In the genomic region with DNA sequence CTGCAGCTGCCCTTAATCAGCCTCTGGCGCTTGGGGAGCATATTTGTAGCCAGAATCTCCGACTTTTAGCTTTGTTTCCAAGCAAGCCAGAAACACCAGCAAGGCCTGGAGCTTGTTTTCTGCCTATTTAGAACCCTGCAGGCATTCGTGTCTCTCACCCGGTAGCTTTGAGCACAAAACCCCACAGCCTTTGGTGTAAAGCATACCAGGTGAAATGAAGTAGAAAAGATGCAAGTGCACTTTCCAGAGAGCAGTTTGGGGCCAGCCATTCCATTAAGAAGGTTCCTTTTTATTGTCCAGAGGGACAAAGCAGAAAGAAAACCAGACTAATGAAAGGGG, we compare ENCODE assay signal across 1 cellular context.
TF ChIP-seq lines count a peak whose summit lies in the region.

No MANE protein-coding gene starts in this region.

TF ChIP-seq in HepG2, 621 proteins besides CTCF, POLR2A, EP300 and RAD21 (continues in another document):
- TF ChIP-seq ZNF839 (CRISPR knock-in tag; IDR thresholded peaks at IDR 0.05; ENCODE audit: borderline replicate concordance) (no peak), CBX2 (IDR thresholded peaks at IDR 0.05; ENCODE audit: low read depth, low read length) (no peak), CBX2 (CRISPR knock-in tag; IDR thresholded peaks at IDR 0.05; ENCODE audit: low read depth) (no peak), HNF4G (IDR thresholded peaks at IDR 0.05; ENCODE audit: borderline replicate concordance, low read depth, low read length) (no peak), HNF4G (CRISPR knock-in tag; IDR thresholded peaks at IDR 0.05; ENCODE audit: borderline replicate concordance, low read depth) (0 out of 2 replicates have a peak, but pooled peaks have one; percentile 11), ARID2 (CRISPR knock-in tag; IDR thresholded peaks at IDR 0.05; ENCODE audit: borderline replicate concordance) (peak; percentile 59; the same call in 1 of the 2 replicates), SYNCRIP (IDR thresholded peaks at IDR 0.05; ENCODE audit: insufficient read depth, low read depth, low read length) (no peak), THYN1 (CRISPR knock-in tag; IDR thresholded peaks at IDR 0.05; ENCODE audit: borderline replicate concordance, low read depth) (peak; percentile 63; the same call in 1 of the 2 replicates), ZNF569 (CRISPR knock-in tag; IDR thresholded peaks at IDR 0.05; ENCODE audit: borderline replicate concordance) (no peak), SP140L (CRISPR knock-in tag; IDR thresholded peaks at IDR 0.05; ENCODE audit: borderline replicate concordance) (no peak), BORCS8-MEF2B (CRISPR knock-in tag; IDR thresholded peaks at IDR 0.05) (peak; percentile 10; the same call in 1 of the 2 replicates), SMYD3 (CRISPR knock-in tag; IDR thresholded peaks at IDR 0.05) (0 out of 2 replicates have a peak, but pooled peaks have one; percentile 55), ZNF20 (CRISPR knock-in tag; IDR thresholded peaks at IDR 0.05) (no peak), JARID2 (CRISPR knock-in tag; IDR thresholded peaks at IDR 0.05; ENCODE audit: insufficient replicate concordance) (no peak), ZNF570 (CRISPR knock-in tag; IDR thresholded peaks at IDR 0.05; ENCODE audit: borderline replicate concordance) (no peak), SCMH1 (CRISPR knock-in tag; IDR thresholded peaks at IDR 0.05; ENCODE audit: borderline replicate concordance) (no peak), SOX6 (IDR thresholded peaks at IDR 0.05) (no peak), SOX6 (CRISPR knock-in tag; IDR thresholded peaks at IDR 0.05) (0 out of 2 replicates have a peak, but pooled peaks have one; percentile 7), NFRKB (IDR thresholded peaks at IDR 0.05) (no peak), ZNF260 (CRISPR knock-in tag; IDR thresholded peaks at IDR 0.05; ENCODE audit: borderline replicate concordance, low read depth) (0 out of 2 replicates have a peak, but pooled peaks have one; percentile 9), SRSF4 (IDR thresholded peaks at IDR 0.05; ENCODE audit: low read depth, low read length, poor library complexity, severe bottlenecking) (no peak), ZC3H13 (CRISPR knock-in tag; IDR thresholded peaks at IDR 0.05) (no peak), NR2C2 (CRISPR knock-in tag; IDR thresholded peaks at IDR 0.05; ENCODE audit: borderline replicate concordance) (no peak), U2AF1 (optimal IDR thresholded peaks at IDR 0.05; ENCODE audit: low read depth, low read length) (no peak), ZNF816 (CRISPR knock-in tag; IDR thresholded peaks at IDR 0.05; ENCODE audit: borderline replicate concordance) (0 out of 2 replicates have a peak, but pooled peaks have one; percentile 45), ZNF34 (CRISPR knock-in tag; IDR thresholded peaks at IDR 0.05; ENCODE audit: borderline replicate concordance) (no peak), ZNF337 (CRISPR knock-in tag; IDR thresholded peaks at IDR 0.05; ENCODE audit: borderline replicate concordance, low read depth) (0 out of 2 replicates have a peak, but pooled peaks have one; percentile 10), ZNF614 (CRISPR knock-in tag; IDR thresholded peaks at IDR 0.05; ENCODE audit: borderline replicate concordance) (no peak), RARG (CRISPR knock-in tag; IDR thresholded peaks at IDR 0.05; ENCODE audit: low read depth) (no peak; the same call in 1 of the 2 replicates), ZMYM2 (CRISPR knock-in tag; IDR thresholded peaks at IDR 0.05) (peak; percentile 40; the same call in 1 of the 2 replicates), ZFP36L1 (CRISPR knock-in tag; IDR thresholded peaks at IDR 0.05) (0 out of 2 replicates have a peak, but pooled peaks have one; percentile 21), ZNF605 (CRISPR knock-in tag; IDR thresholded peaks at IDR 0.05) (no peak), HOXA7 (CRISPR knock-in tag; IDR thresholded peaks at IDR 0.05) (no peak), PLRG1 (conservative IDR thresholded peaks at IDR 0.05) (no peak), TAF1 (CRISPR knock-in tag; IDR thresholded peaks at IDR 0.05) (no peak), CREM (IDR thresholded peaks at IDR 0.05) (peak; percentile 39; the same call in 1 of the 2 replicates), CREM (CRISPR knock-in tag; IDR thresholded peaks at IDR 0.05) (no peak), ZNF441 (CRISPR knock-in tag; IDR thresholded peaks at IDR 0.05; ENCODE audit: borderline replicate concordance) (peak; percentile 6; the same call in 1 of the 2 replicates), ZFX (CRISPR knock-in tag; IDR thresholded peaks at IDR 0.05; ENCODE audit: low read depth) (peak; percentile 5; the same call in 1 of the 2 replicates), CCDC6 (CRISPR knock-in tag; IDR thresholded peaks at IDR 0.05) (no peak), MTF2 (CRISPR knock-in tag; IDR thresholded peaks at IDR 0.05; ENCODE audit: borderline replicate concordance) (no peak), ERF (CRISPR knock-in tag; IDR thresholded peaks at IDR 0.05) (0 out of 2 replicates have a peak, but pooled peaks have one; percentile 1)
- TF ChIP-seq, protein P1, sequence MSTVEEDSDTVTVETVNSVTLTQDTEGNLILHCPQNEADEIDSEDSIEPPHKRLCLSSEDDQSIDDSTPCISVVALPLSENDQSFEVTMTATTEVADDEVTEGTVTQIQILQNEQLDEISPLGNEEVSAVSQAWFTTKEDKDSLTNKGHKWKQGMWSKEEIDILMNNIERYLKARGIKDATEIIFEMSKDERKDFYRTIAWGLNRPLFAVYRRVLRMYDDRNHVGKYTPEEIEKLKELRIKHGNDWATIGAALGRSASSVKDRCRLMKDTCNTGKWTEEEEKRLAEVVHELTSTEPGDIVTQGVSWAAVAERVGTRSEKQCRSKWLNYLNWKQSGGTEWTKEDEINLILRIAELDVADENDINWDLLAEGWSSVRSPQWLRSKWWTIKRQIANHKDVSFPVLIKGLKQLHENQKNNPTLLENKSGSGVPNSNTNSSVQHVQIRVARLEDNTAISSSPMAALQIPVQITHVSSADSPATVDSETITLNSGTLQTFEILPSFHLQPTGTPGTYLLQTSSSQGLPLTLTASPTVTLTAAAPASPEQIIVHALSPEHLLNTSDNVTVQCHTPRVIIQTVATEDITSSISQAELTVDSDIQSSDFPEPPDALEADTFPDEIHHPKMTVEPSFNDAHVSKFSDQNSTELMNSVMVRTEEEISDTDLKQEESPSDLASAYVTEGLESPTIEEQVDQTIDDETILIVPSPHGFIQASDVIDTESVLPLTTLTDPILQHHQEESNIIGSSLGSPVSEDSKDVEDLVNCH (CRISPR knock-in tag; IDR thresholded peaks at IDR 0.05) = no peak
- TF ChIP-seq, protein P2, sequence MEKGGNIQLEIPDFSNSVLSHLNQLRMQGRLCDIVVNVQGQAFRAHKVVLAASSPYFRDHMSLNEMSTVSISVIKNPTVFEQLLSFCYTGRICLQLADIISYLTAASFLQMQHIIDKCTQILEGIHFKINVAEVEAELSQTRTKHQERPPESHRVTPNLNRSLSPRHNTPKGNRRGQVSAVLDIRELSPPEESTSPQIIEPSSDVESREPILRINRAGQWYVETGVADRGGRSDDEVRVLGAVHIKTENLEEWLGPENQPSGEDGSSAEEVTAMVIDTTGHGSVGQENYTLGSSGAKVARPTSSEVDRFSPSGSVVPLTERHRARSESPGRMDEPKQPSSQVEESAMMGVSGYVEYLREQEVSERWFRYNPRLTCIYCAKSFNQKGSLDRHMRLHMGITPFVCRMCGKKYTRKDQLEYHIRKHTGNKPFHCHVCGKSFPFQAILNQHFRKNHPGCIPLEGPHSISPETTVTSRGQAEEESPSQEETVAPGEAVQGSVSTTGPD (CRISPR knock-in tag; IDR thresholded peaks at IDR 0.05) = 0 out of 2 replicates have a peak, but pooled peaks have one; percentile 30
- TF ChIP-seq, protein P3, sequence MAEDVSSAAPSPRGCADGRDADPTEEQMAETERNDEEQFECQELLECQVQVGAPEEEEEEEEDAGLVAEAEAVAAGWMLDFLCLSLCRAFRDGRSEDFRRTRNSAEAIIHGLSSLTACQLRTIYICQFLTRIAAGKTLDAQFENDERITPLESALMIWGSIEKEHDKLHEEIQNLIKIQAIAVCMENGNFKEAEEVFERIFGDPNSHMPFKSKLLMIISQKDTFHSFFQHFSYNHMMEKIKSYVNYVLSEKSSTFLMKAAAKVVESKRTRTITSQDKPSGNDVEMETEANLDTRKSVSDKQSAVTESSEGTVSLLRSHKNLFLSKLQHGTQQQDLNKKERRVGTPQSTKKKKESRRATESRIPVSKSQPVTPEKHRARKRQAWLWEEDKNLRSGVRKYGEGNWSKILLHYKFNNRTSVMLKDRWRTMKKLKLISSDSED (CRISPR knock-in tag; IDR thresholded peaks at IDR 0.05) = 0 out of 2 replicates have a peak, but pooled peaks have one; percentile 36
- TF ChIP-seq, protein P4, sequence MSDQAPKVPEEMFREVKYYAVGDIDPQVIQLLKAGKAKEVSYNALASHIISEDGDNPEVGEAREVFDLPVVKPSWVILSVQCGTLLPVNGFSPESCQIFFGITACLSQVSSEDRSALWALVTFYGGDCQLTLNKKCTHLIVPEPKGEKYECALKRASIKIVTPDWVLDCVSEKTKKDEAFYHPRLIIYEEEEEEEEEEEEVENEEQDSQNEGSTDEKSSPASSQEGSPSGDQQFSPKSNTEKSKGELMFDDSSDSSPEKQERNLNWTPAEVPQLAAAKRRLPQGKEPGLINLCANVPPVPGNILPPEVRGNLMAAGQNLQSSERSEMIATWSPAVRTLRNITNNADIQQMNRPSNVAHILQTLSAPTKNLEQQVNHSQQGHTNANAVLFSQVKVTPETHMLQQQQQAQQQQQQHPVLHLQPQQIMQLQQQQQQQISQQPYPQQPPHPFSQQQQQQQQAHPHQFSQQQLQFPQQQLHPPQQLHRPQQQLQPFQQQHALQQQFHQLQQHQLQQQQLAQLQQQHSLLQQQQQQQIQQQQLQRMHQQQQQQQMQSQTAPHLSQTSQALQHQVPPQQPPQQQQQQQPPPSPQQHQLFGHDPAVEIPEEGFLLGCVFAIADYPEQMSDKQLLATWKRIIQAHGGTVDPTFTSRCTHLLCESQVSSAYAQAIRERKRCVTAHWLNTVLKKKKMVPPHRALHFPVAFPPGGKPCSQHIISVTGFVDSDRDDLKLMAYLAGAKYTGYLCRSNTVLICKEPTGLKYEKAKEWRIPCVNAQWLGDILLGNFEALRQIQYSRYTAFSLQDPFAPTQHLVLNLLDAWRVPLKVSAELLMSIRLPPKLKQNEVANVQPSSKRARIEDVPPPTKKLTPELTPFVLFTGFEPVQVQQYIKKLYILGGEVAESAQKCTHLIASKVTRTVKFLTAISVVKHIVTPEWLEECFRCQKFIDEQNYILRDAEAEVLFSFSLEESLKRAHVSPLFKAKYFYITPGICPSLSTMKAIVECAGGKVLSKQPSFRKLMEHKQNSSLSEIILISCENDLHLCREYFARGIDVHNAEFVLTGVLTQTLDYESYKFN (CRISPR knock-in tag; conservative IDR thresholded peaks at IDR 0.05) = 0 out of 2 replicates have a peak, but pooled peaks have one; percentile 2
- TF ChIP-seq, protein P5, sequence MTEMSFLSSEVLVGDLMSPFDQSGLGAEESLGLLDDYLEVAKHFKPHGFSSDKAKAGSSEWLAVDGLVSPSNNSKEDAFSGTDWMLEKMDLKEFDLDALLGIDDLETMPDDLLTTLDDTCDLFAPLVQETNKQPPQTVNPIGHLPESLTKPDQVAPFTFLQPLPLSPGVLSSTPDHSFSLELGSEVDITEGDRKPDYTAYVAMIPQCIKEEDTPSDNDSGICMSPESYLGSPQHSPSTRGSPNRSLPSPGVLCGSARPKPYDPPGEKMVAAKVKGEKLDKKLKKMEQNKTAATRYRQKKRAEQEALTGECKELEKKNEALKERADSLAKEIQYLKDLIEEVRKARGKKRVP (CRISPR knock-in tag; IDR thresholded peaks at IDR 0.05) = no peak
- TF ChIP-seq, protein P6, sequence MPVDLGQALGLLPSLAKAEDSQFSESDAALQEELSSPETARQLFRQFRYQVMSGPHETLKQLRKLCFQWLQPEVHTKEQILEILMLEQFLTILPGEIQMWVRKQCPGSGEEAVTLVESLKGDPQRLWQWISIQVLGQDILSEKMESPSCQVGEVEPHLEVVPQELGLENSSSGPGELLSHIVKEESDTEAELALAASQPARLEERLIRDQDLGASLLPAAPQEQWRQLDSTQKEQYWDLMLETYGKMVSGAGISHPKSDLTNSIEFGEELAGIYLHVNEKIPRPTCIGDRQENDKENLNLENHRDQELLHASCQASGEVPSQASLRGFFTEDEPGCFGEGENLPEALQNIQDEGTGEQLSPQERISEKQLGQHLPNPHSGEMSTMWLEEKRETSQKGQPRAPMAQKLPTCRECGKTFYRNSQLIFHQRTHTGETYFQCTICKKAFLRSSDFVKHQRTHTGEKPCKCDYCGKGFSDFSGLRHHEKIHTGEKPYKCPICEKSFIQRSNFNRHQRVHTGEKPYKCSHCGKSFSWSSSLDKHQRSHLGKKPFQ (CRISPR knock-in tag; IDR thresholded peaks at IDR 0.05; ENCODE audit: insufficient replicate concordance) = peak; percentile 70
- TF ChIP-seq, protein P7, sequence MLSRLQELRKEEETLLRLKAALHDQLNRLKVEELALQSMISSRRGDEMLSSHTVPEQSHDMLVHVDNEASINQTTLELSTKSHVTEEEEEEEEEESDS (CRISPR knock-in tag; IDR thresholded peaks at IDR 0.05; ENCODE audit: borderline replicate concordance) = 0 out of 2 replicates have a peak, but pooled peaks have one; percentile 72
- TF ChIP-seq, protein P8, sequence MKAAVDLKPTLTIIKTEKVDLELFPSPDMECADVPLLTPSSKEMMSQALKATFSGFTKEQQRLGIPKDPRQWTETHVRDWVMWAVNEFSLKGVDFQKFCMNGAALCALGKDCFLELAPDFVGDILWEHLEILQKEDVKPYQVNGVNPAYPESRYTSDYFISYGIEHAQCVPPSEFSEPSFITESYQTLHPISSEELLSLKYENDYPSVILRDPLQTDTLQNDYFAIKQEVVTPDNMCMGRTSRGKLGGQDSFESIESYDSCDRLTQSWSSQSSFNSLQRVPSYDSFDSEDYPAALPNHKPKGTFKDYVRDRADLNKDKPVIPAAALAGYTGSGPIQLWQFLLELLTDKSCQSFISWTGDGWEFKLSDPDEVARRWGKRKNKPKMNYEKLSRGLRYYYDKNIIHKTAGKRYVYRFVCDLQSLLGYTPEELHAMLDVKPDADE (CRISPR knock-in tag; IDR thresholded peaks at IDR 0.05) = no peak
- TF ChIP-seq, protein P9, sequence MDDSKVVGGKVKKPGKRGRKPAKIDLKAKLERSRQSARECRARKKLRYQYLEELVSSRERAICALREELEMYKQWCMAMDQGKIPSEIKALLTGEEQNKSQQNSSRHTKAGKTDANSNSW (CRISPR knock-in tag; IDR thresholded peaks at IDR 0.05; ENCODE audit: borderline replicate concordance) = no peak
- TF ChIP-seq, protein P10, sequence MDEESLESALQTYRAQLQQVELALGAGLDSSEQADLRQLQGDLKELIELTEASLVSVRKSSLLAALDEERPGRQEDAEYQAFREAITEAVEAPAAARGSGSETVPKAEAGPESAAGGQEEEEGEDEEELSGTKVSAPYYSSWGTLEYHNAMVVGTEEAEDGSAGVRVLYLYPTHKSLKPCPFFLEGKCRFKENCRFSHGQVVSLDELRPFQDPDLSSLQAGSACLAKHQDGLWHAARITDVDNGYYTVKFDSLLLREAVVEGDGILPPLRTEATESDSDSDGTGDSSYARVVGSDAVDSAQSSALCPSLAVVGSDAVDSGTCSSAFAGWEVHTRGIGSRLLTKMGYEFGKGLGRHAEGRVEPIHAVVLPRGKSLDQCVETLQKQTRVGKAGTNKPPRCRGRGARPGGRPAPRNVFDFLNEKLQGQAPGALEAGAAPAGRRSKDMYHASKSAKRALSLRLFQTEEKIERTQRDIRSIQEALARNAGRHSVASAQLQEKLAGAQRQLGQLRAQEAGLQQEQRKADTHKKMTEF (CRISPR knock-in tag; IDR thresholded peaks at IDR 0.05) = 0 out of 2 replicates have a peak, but pooled peaks have one; percentile 5
